Comparison of ENCODE assay signal across 9 cellular contexts in genomic region chr1:162276493-162276892, GRCh38.
DNase-seq lines count a peak whose midpoint lies in the region; ATAC-seq, FAIRE-seq and TF ChIP-seq lines count a peak whose summit lies in the region.
"Had no signal": no experiment of that assay in that cellular context is flagged by ENCODE, and none has a peak within 500 bp of the region (broad histone marks: within the 10 kb centered on the region; RNA-seq: fewer than 3 reads in every experiment).

No MANE protein-coding gene starts in this region.

- H3K79me2 ChIP-seq in Karpas-422 (ENCODE audit: low read length) (no peaks in the 10 kb centered on the region), SU-DHL-6 (ENCODE audit: insufficient read depth, low read length) (no peaks in the 10 kb centered on the region)

- no peak for FAIRE-seq in GM12891 (lab: Jason Lieb, UNC)
- FAIRE-seq: islet of Langerhans had no signal

- H3K9me3 ChIP-seq in Karpas-422 (ENCODE audit: low read length) (no peaks in the 10 kb centered on the region), SU-DHL-6 (ENCODE audit: insufficient read depth, low read length) (no peaks in the 10 kb centered on the region)

- H4K20me1 ChIP-seq in Karpas-422 (ENCODE audit: insufficient read depth, low read depth, low read length) = no peaks in the 10 kb centered on the region
- H4K20me1 ChIP-seq in SU-DHL-6 (ENCODE audit: low read depth, low read length) = no peaks in the 10 kb centered on the region

- no peak overlapping the region for H3K9ac ChIP-seq in Karpas-422 (ENCODE audit: low read length)
- H3K9ac ChIP-seq in SU-DHL-6 (ENCODE audit: low read length) = no peak overlapping the region

- no peaks in the 10 kb centered on the region for H3K4me1 ChIP-seq in Karpas-422 (ENCODE audit: low read length)

- TF ChIP-seq CTCF in SU-DHL-6 (IDR thresholded peaks at IDR 0.05; ENCODE audit: insufficient read depth, low read length, poor library complexity, severe bottlenecking) (peak; percentile 28), lower leg skin (IDR thresholded peaks at IDR 0.05) (no peak)

- H3K9me2 ChIP-seq in Karpas-422 (replicated peaks; ENCODE audit: insufficient read depth, low read length) (no peaks in the 10 kb centered on the region), SU-DHL-6 (replicated peaks; ENCODE audit: insufficient read depth, low read length) (no peaks in the 10 kb centered on the region)

- ATAC-seq in GM18519 (IDR thresholded peaks at IDR 0.05; ENCODE audit: low FRiP score, unreplicated experiment) = no peak

- intact Hi-C loops in lower leg skin (cut with DNase I; ENCODE audit: low total_unique reads) = no loop called here

- H3K4me3 ChIP-seq in Karpas-422 (ENCODE audit: low read length) (no peak overlapping the region), SU-DHL-6 (ENCODE audit: insufficient read depth, low read length, poor library complexity, severe bottlenecking) (no peak overlapping the region), lower leg skin (ENCODE audit: low read depth, poor library complexity, severe bottlenecking) (no peak overlapping the region)

- no peaks in the 10 kb centered on the region for H3K36me3 ChIP-seq in Karpas-422 (ENCODE audit: insufficient read depth, low read length)
- H3K36me3 ChIP-seq in SU-DHL-6 (ENCODE audit: low read length) = no peaks in the 10 kb centered on the region

- 20 to 22% methylated on average over 1 of the region's 1 CpG for WGBS in lower leg skin, 2 donors

- H3K27me3 ChIP-seq in Karpas-422 (ENCODE audit: low read length) (no peaks in the 10 kb centered on the region), SU-DHL-6 (ENCODE audit: low read length) (no peaks in the 10 kb centered on the region)

- no peak overlapping the region for H2AFZ ChIP-seq in Karpas-422 (ENCODE audit: low read length)
- no peak overlapping the region for H2AFZ ChIP-seq in SU-DHL-6 (ENCODE audit: low read depth, low read length, severe bottlenecking)

- peak; percentile 30 for DNase-seq in DMS114 treated with DMSO at 0.1 percent for 48 hours (lab: John Stamatoyannopoulos, UW; ENCODE audit: unreplicated experiment)
- DNase-seq in Karpas-422 = peak; percentile 81
- DNase-seq in hepatic stellate cell (ENCODE audit: low spot score) = peak; percentile 12
- no peak for DNase-seq in lower leg skin (ENCODE audit: low spot score in 2 of 2)
- no peak for DNase-seq in activated naive CD4-positive, alpha-beta T cell (lab: John Stamatoyannopoulos, UW)
- no peak for DNase-seq in GM12891 (ENCODE audit: insufficient read length, low spot score)

- TF ChIP-seq POLR2A in lower leg skin (IDR thresholded peaks at IDR 0.05) = no peak
- no peak for TF ChIP-seq POLR2A in GM12891 (IDR thresholded peaks at IDR 0.05; ENCODE audit: low read depth, low read length)

- H3K4me2 ChIP-seq in Karpas-422 (ENCODE audit: low read depth, low read length, poor library complexity, severe bottlenecking) (no peak overlapping the region), SU-DHL-6 (ENCODE audit: low read depth, low read length, poor library complexity, severe bottlenecking) (no peak overlapping the region)

- H3F3A ChIP-seq in SU-DHL-6 (ENCODE audit: insufficient read depth) = no peaks in the 10 kb centered on the region

- H3K27ac ChIP-seq in Karpas-422 (ENCODE audit: low read length) (no peak overlapping the region), SU-DHL-6 (ENCODE audit: low read depth, low read length) (no peak overlapping the region)

TF ChIP-seq in GM12891, 5 proteins besides CTCF, POLR2A, EP300 and RAD21:
- no peak for TF ChIP-seq SPI1 (IDR thresholded peaks at IDR 0.05; ENCODE audit: low read depth, low read length)
- no peak for TF ChIP-seq PAX5 (IDR thresholded peaks at IDR 0.05; ENCODE audit: insufficient read depth, low read length, severe bottlenecking)
- TF ChIP-seq POLR2AphosphoS5 (IDR thresholded peaks at IDR 0.05; ENCODE audit: low read depth, low read length) = no peak
- TF ChIP-seq POU2F2 (IDR thresholded peaks at IDR 0.05; ENCODE audit: low read depth, low read length) = no peak
- no peak for TF ChIP-seq TAF1 (IDR thresholded peaks at IDR 0.05; ENCODE audit: low read depth, low read length)

Comparison
In these comparisons a context has a peak if more than half of its experiments do, and no peak if none do; other contexts are left out.
1. DNase-seq: peak in DMS114 treated with DMSO at 0.1 percent for 48 hours (single experiment), Karpas-422 (single experiment) and hepatic stellate cell (single experiment); none in lower leg skin (0 of 2), activated naive CD4-positive, alpha-beta T cell (0 of 4) and GM12891 (single experiment).